Comparison of ENCODE assay signal across 9 cellular contexts in the genomic region with DNA sequence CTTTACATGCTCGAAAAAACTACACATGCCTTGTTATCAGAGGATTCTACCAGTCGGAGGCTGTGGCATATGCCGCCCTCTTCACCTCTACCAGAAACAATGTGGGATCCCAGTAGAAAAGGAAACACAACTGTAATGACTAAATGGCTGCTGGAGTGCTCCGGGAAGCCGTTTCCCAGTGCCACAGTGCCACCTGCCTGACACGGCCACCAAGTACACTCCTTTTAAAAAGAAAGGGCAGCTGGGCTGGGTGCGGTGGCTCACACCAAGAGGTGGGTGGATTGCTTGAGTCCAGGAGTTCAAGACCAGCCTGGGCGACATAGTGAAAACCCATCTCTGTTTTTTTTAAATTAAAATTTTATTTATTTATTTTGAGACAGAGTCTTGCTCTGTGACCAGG.
DNase-seq lines count a peak whose midpoint lies in the region; ATAC-seq and TF ChIP-seq lines count a peak whose summit lies in the region.
"Had no signal": no experiment of that assay in that cellular context is flagged by ENCODE, and none has a peak within 500 bp of the region (broad histone marks: within the 10 kb centered on the region; RNA-seq: fewer than 3 reads in every experiment).

No MANE protein-coding gene starts in this region.

- no peaks in the 10 kb centered on the region for H3K27me3 Mint-ChIP-seq in Calu3 (ENCODE audit: unreplicated experiment)
- peaks cover 9% of the 10 kb centered on the region for H3K27me3 Mint-ChIP-seq in activated naive CD8-positive, alpha-beta T cell treated with anti-CD3 and anti-CD28 coated beads, Interleukin-2, amount 50 U/mL, for 24 hours

- CTCF ChIA-PET in Calu3 (lab: Charles Lee) (interaction anchor here (0.5 to 2.6 kb wide), 12 partner anchors 13 to 382 kb away, joined by 3 to 18 read pairs (median 4); partner anchors contain the start of genes GYS1, LIN7B and RUVBL2), HEK293T (lab: Yijun Ruan, JAX) (interaction anchor here (0.6 to 2.1 kb wide), 11 partner anchors 11 to 217 kb away, joined by 3 to 5 read pairs (median 3); partner anchors contain the start of gene NTF4)

- peak; percentile 86 for DNase-seq in Calu3
- peak; percentile 70 for DNase-seq in HEK293T (ENCODE audit: extremely low spot score)
- DNase-seq in NCI-H69 (lab: John Stamatoyannopoulos, UW), result peak; percentile 67
- DNase-seq in activated naive CD8-positive, alpha-beta T cell treated with anti-CD3 and anti-CD28 coated beads, Interleukin-2, amount 50 U/mL, for 24 hours, result peak; percentile 36
- peak; percentile 50 for DNase-seq in iris pigment epithelial cell (ENCODE audit: low read depth)
- DNase-seq in epidermal melanocyte (ENCODE audit: insufficient read length, low spot score), result no peak
- DNase-seq: natural killer cell had no signal

- no TSS peak for BruUV-seq in Calu3 (replicated peaks; lab: Mats Ljungman, UMichigan)

- ATAC-seq in activated naive CD8-positive, alpha-beta T cell treated with anti-CD3 and anti-CD28 coated beads, Interleukin-2, amount 50 U/mL, for 24 hours, result no peak
- ATAC-seq in GM21737 (IDR thresholded peaks at IDR 0.05; ENCODE audit: unreplicated experiment) (no peak), GM18867 (IDR thresholded peaks at IDR 0.05; ENCODE audit: unreplicated experiment) (no peak)

- H3K27ac Mint-ChIP-seq in Calu3 (ENCODE audit: unreplicated experiment), result no peak overlapping the region
- peak overlapping the region; percentile 57 for H3K27ac Mint-ChIP-seq in activated naive CD8-positive, alpha-beta T cell treated with anti-CD3 and anti-CD28 coated beads, Interleukin-2, amount 50 U/mL, for 24 hours
- H3K27ac Mint-ChIP-seq: natural killer cell had no signal

- peak; percentile 73 for TF ChIP-seq CTCF in Calu3 (IDR thresholded peaks at IDR 0.05; ENCODE audit: unreplicated experiment)

- H3K4me3 Mint-ChIP-seq in Calu3 (ENCODE audit: low read depth, unreplicated experiment), result no peak overlapping the region
- H3K4me3 Mint-ChIP-seq in activated naive CD8-positive, alpha-beta T cell treated with anti-CD3 and anti-CD28 coated beads, Interleukin-2, amount 50 U/mL, for 24 hours, result no peak overlapping the region
- H3K4me3 Mint-ChIP-seq: natural killer cell had no signal

- H3K36me3 Mint-ChIP-seq in Calu3 (ENCODE audit: insufficient read depth, unreplicated experiment), result peaks cover 3% of the 10 kb centered on the region
- no peaks in the 10 kb centered on the region for H3K36me3 Mint-ChIP-seq in activated naive CD8-positive, alpha-beta T cell treated with anti-CD3 and anti-CD28 coated beads, Interleukin-2, amount 50 U/mL, for 24 hours (ENCODE audit: low read depth)
- H3K36me3 Mint-ChIP-seq: natural killer cell had no signal

- peaks cover 9% of the 10 kb centered on the region for H3K4me1 Mint-ChIP-seq in Calu3 (ENCODE audit: low read depth, unreplicated experiment)
- H3K4me1 Mint-ChIP-seq in activated naive CD8-positive, alpha-beta T cell treated with anti-CD3 and anti-CD28 coated beads, Interleukin-2, amount 50 U/mL, for 24 hours, result peaks cover 4% of the 10 kb centered on the region

- no peaks in the 10 kb centered on the region for H3K9me3 Mint-ChIP-seq in Calu3 (ENCODE audit: low read depth, unreplicated experiment)
- no peaks in the 10 kb centered on the region for H3K9me3 Mint-ChIP-seq in activated naive CD8-positive, alpha-beta T cell treated with anti-CD3 and anti-CD28 coated beads, Interleukin-2, amount 50 U/mL, for 24 hours
- H3K9me3 Mint-ChIP-seq: natural killer cell had no signal

- intact Hi-C loops in Calu3 (cut with micrococcal nuclease; ENCODE audit: unreplicated experiment), result loop anchor here (10.0 kb wide), 1 partner anchor 230 kb away; the partner anchor contains the start of genes GYS1 and RUVBL2

- POLR2A ChIA-PET in HEK293T (lab: Yijun Ruan, JAX), result no interaction called here

TF ChIP-seq in HEK293T, 16 proteins besides CTCF, POLR2A, EP300 and RAD21:
- no peak for TF ChIP-seq LEF1 (IDR thresholded peaks at IDR 0.05; ENCODE audit: borderline replicate concordance)
- no peak for TF ChIP-seq CTBP1 (IDR thresholded peaks at IDR 0.05; ENCODE audit: borderline replicate concordance)
